25 cellular contexts compared by ENCODE assay signal in genomic region chr20:1651268-1651667, GRCh38. TPM values are rescaled to one million over a fixed set of nuclear protein-coding genes. Genes with fewer than 3 reads are reported as not detected.
DNase-seq lines count a peak whose midpoint lies in the region; ATAC-seq and TF ChIP-seq lines count a peak whose summit lies in the region.
"Had no signal": no experiment of that assay in that cellular context is flagged by ENCODE, and none has a peak within 500 bp of the region (broad histone marks: within the 10 kb centered on the region; RNA-seq: fewer than 3 reads in every experiment).

No MANE protein-coding gene starts in this region.

- POLR2A ChIA-PET in activated CD8-positive, alpha-beta T cell treated with anti-CD3 and anti-CD28 coated beads for 36 hours (lab: Charles Lee), result interaction anchor here (0.6 to 1.9 kb wide), 3 partner anchors 14 to 498 kb away, joined by 3 to 5 read pairs (median 3); no protein-coding TSS in a partner anchor
- POLR2A ChIA-PET in naive thymus-derived CD8-positive, alpha-beta T cell (lab: Charles Lee), result interaction anchor here (1.0 to 2.1 kb wide), 6 partner anchors 8 to 34 kb away, joined by 3 to 12 read pairs (median 5); partner anchors contain the start of gene SIRPB1

- H3K36me3 Mint-ChIP-seq in activated naive CD4-positive, alpha-beta T cell treated with anti-CD3 and anti-CD28 coated beads, Interleukin-2, amount 10 ng/mL, durations not matched to agents 7 days and 5 days, result peaks cover 85% of the 10 kb centered on the region
- H3K36me3 Mint-ChIP-seq in activated CD8-positive, alpha-beta T cell treated with anti-CD3 and anti-CD28 coated beads for 36 hours (ENCODE audit: low read depth), result peaks cover 78% of the 10 kb centered on the region
- peaks cover 14 to 66% (median 49%) of the 10 kb centered on the region in 3 donors for H3K36me3 Mint-ChIP-seq in naive thymus-derived CD8-positive, alpha-beta T cell

- no peaks in the 10 kb centered on the region for H4K20me1 ChIP-seq in Loucy (ENCODE audit: insufficient read depth, low read length, poor library complexity, severe bottlenecking)

- H3F3A ChIP-seq in Loucy (ENCODE audit: low read depth), result no peaks in the 10 kb centered on the region

- intact Hi-C loops in activated CD8-positive, alpha-beta T cell treated with anti-CD3 and anti-CD28 coated beads for 36 hours (cut with micrococcal nuclease), result no loop called here

- peaks cover 38% of the 10 kb centered on the region for H3K9me3 Mint-ChIP-seq in activated naive CD4-positive, alpha-beta T cell treated with anti-CD3 and anti-CD28 coated beads, Interleukin-2, amount 10 ng/mL, durations not matched to agents 7 days and 5 days
- peaks cover 21% of the 10 kb centered on the region for H3K9me3 Mint-ChIP-seq in activated CD8-positive, alpha-beta T cell treated with anti-CD3 and anti-CD28 coated beads for 36 hours
- peaks cover 0 to 14% (median 5%) of the 10 kb centered on the region in 9 donors for H3K9me3 Mint-ChIP-seq in naive thymus-derived CD8-positive, alpha-beta T cell

- no peak overlapping the region for H2AFZ ChIP-seq in Loucy (ENCODE audit: low read length)

- no peaks in the 10 kb centered on the region for H3K36me3 ChIP-seq in Loucy (ENCODE audit: insufficient read depth, low read length)
- H3K36me3 ChIP-seq: ascending aorta, lower lobe of right lung, stomach had no signal

- H3K27me3 Mint-ChIP-seq in activated naive CD4-positive, alpha-beta T cell treated with anti-CD3 and anti-CD28 coated beads, Interleukin-2, amount 10 ng/mL, durations not matched to agents 7 days and 5 days, result no peaks in the 10 kb centered on the region
- H3K27me3 Mint-ChIP-seq in activated CD8-positive, alpha-beta T cell treated with anti-CD3 and anti-CD28 coated beads for 36 hours, result no peaks in the 10 kb centered on the region
- H3K27me3 Mint-ChIP-seq in naive thymus-derived CD8-positive, alpha-beta T cell, result no peaks in the 10 kb centered on the region

- H3K4me3 Mint-ChIP-seq in activated naive CD4-positive, alpha-beta T cell treated with anti-CD3 and anti-CD28 coated beads, Interleukin-2, amount 10 ng/mL, durations not matched to agents 7 days and 5 days, result peak overlapping the region; percentile 32
- no peak overlapping the region for H3K4me3 Mint-ChIP-seq in activated CD8-positive, alpha-beta T cell treated with anti-CD3 and anti-CD28 coated beads for 36 hours
- peak overlapping the region in 9 of 10 donors; percentile 50 to 83 (median 75) for H3K4me3 Mint-ChIP-seq in naive thymus-derived CD8-positive, alpha-beta T cell

- H3K9ac ChIP-seq in Loucy (ENCODE audit: low read depth, low read length, poor library complexity, severe bottlenecking), result no peak overlapping the region

- TF ChIP-seq CTCF in Loucy (conservative IDR thresholded peaks at IDR 0.05; ENCODE audit: low read length), result no peak
- TF ChIP-seq CTCF in activated CD8-positive, alpha-beta T cell treated with anti-CD3 and anti-CD28 coated beads for 36 hours (IDR thresholded peaks at IDR 0.05), result no peak

- H3K9me3 ChIP-seq in Loucy (ENCODE audit: insufficient read depth, low read depth, low read length), result no peaks in the 10 kb centered on the region
- H3K9me3 ChIP-seq: ascending aorta, lower lobe of right lung had no signal

- peak overlapping the region; percentile 60 for H3K4me2 ChIP-seq in Loucy (ENCODE audit: low read depth, low read length, poor library complexity, severe bottlenecking)
- H3K4me2 ChIP-seq: smooth muscle cell had no signal

- no peak for ATAC-seq in activated CD8-positive, alpha-beta T cell treated with anti-CD3 and anti-CD28 coated beads for 36 hours
- ATAC-seq in naive thymus-derived CD8-positive, alpha-beta T cell, result peak; percentile 29 to 30
- ATAC-seq in HG03159 (IDR thresholded peaks at IDR 0.05; ENCODE audit: unreplicated experiment) (no peak), GM21515 (IDR thresholded peaks at IDR 0.05; ENCODE audit: unreplicated experiment) (no peak)
- ATAC-seq: esophagus mucosa, K562, lower lobe of right lung had no signal

- H3K9me2 ChIP-seq in Loucy (replicated peaks; ENCODE audit: low read depth, low read length), result no peaks in the 10 kb centered on the region

- no peaks in the 10 kb centered on the region for H3K79me2 ChIP-seq in Loucy (ENCODE audit: insufficient read depth, low read length)

- peaks cover 44% of the 10 kb centered on the region for H3K4me1 ChIP-seq in Loucy (ENCODE audit: insufficient read depth, low read length, poor library complexity, severe bottlenecking)
- H3K4me1 ChIP-seq: ascending aorta, lower lobe of right lung, stomach had no signal

- peaks cover 87% of the 10 kb centered on the region for H3K4me1 Mint-ChIP-seq in activated naive CD4-positive, alpha-beta T cell treated with anti-CD3 and anti-CD28 coated beads, Interleukin-2, amount 10 ng/mL, durations not matched to agents 7 days and 5 days
- peaks cover 84% of the 10 kb centered on the region for H3K4me1 Mint-ChIP-seq in activated CD8-positive, alpha-beta T cell treated with anti-CD3 and anti-CD28 coated beads for 36 hours (ENCODE audit: low read depth)
- peaks cover 44 to 85% (median 79%) of the 10 kb centered on the region in 4 donors for H3K4me1 Mint-ChIP-seq in naive thymus-derived CD8-positive, alpha-beta T cell

- no peaks in the 10 kb centered on the region for H3K27me3 ChIP-seq in Loucy (ENCODE audit: insufficient read depth, low read length, poor library complexity, severe bottlenecking)
- H3K27me3 ChIP-seq: ascending aorta, stomach had no signal

- CTCF ChIA-PET in activated naive CD4-positive, alpha-beta T cell treated with anti-CD3 and anti-CD28 coated beads, Interleukin-2, amount 10 ng/mL, durations not matched to agents 7 days and 5 days (lab: Charles Lee), result interaction anchor here (0.7 to 1.2 kb wide), 4 partner anchors 25 to 83 kb away, joined by 3 to 4 read pairs (median 3); no protein-coding TSS in a partner anchor
- CTCF ChIA-PET in activated CD8-positive, alpha-beta T cell treated with anti-CD3 and anti-CD28 coated beads for 36 hours (lab: Charles Lee), result interaction anchor here (1.1 to 2.2 kb wide), 5 partner anchors 11 to 143 kb away, joined by 3 to 9 read pairs (median 4); no protein-coding TSS in a partner anchor

- no peak for DNase-seq in activated naive CD4-positive, alpha-beta T cell treated with anti-CD3 and anti-CD28 coated beads, Interleukin-2, amount 10 ng/mL, durations not matched to agents 7 days and 5 days
- no peak for DNase-seq in activated naive CD4-positive, alpha-beta T cell treated with Interleukin-2 at 50 U/mL for 16 hours
- no peak for DNase-seq in activated CD8-positive, alpha-beta T cell treated with anti-CD3 and anti-CD28 coated beads for 36 hours
- DNase-seq in naive thymus-derived CD8-positive, alpha-beta T cell, result no peak
- DNase-seq: AML-193; Calu3; effector CD4-positive, alpha-beta T cell; EL; H7; lower lobe of right lung; NCI-H1048; NCI-H1930; NCI-H446 treated with DMSO at 0.1 percent for 48 hours; stimulated activated CD4-positive, alpha-beta T cell treated with anti-CD3 and anti-CD28 coated beads, Interleukin-4, amount 100 ng/mL, for 1 hour; stomach; trophoblast cell had no signal

- peak overlapping the region; percentile 33 for H3K4me3 ChIP-seq in Loucy (ENCODE audit: low read length, poor library complexity, severe bottlenecking)
- H3K4me3 ChIP-seq: ascending aorta, K562, lower lobe of right lung, smooth muscle cell, stomach had no signal

- peak overlapping the region; percentile 90 for H3K27ac Mint-ChIP-seq in activated naive CD4-positive, alpha-beta T cell treated with anti-CD3 and anti-CD28 coated beads, Interleukin-2, amount 10 ng/mL, durations not matched to agents 7 days and 5 days
- peak overlapping the region; percentile 80 for H3K27ac Mint-ChIP-seq in activated CD8-positive, alpha-beta T cell treated with anti-CD3 and anti-CD28 coated beads for 36 hours
- H3K27ac Mint-ChIP-seq in naive thymus-derived CD8-positive, alpha-beta T cell, result peak overlapping the region; percentile 72 to 95 (median 90)

RNA-seq across cellular contexts. Expression of gene SIRPG, which starts 6.3 kb away (rescaled TPM):
- total RNA-seq in activated CD8-positive, alpha-beta T cell treated with anti-CD3 and anti-CD28 coated beads for 36 hours, result 10 to 100 TPM; 45.4 to 48.6 TPM
- total RNA-seq in naive thymus-derived CD8-positive, alpha-beta T cell, result 10 to 100 TPM; 47.5 to 52.2 TPM
- polyA plus RNA-seq in naive thymus-derived CD8-positive, alpha-beta T cell, result 100 to 1,000 TPM; 165 to 246 (median 187) TPM
- total RNA-seq: ascending aorta, Calu3, frontal cortex, H7, K562, smooth muscle cell had no signal
- polyA plus RNA-seq: K562, keratinocyte, smooth muscle cell had no signal

RNA-seq across cellular contexts. Expression of gene SIRPB1, which starts 31.5 kb away (rescaled TPM):
- total RNA-seq in activated CD8-positive, alpha-beta T cell treated with anti-CD3 and anti-CD28 coated beads for 36 hours, result under 1 TPM; 0.83 to 0.92 TPM
- total RNA-seq in naive thymus-derived CD8-positive, alpha-beta T cell, result 10 to 100 TPM; 13.3 to 14.8 TPM
- 1 to 10 TPM in 2 of 3 donors, under 1 TPM in 1; 0.23 to 6.1 (median 3.3) TPM for polyA plus RNA-seq in naive thymus-derived CD8-positive, alpha-beta T cell
- total RNA-seq: H7, K562 had no signal
- polyA plus RNA-seq: K562, keratinocyte had no signal

Comparison
In these comparisons a context has a peak if more than half of its experiments do, and no peak if none do; other contexts are left out.
1. ATAC-seq: peak in naive thymus-derived CD8-positive, alpha-beta T cell (2 of 2); none in activated CD8-positive, alpha-beta T cell treated with anti-CD3 and anti-CD28 coated beads for 36 hours (single experiment), HG03159 (single experiment) and GM21515 (single experiment).
2. RNA of gene SIRPB1, which starts 31.5 kb away (total RNA-seq): 13.3 to 14.8 TPM in naive thymus-derived CD8-positive, alpha-beta T cell; 0.83 to 0.92 TPM in activated CD8-positive, alpha-beta T cell treated with anti-CD3 and anti-CD28 coated beads for 36 hours; every median in the first group is over 4 times any median in the second.
3. Peak in every context shown above with its lines, with median percentiles within 50 percentile points of each other: H3K27ac Mint-ChIP-seq.